Comparison of ENCODE assay signal across 10 cellular contexts in the genomic region with DNA sequence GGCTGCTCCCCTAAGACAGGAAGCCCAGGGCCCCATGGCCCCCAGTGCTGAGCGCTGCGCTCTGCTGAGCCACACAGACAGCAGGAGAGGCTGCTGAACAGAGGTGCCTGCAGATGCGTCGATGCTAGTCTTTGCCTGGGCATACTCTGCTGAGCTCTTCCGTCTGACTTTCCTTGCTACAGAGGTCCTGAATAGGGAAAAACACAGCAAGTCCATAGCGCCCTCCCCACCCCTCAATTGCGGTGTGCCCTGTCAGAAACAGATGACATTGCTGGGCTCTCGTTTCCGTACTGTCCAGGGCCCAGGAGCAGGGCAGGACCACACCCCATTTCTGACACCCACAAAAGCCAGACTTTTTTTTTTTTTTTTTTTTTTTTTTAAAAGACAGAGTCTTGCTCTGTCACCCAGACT.
DNase-seq lines count a peak whose midpoint lies in the region; ATAC-seq, FAIRE-seq and TF ChIP-seq lines count a peak whose summit lies in the region.
"Had no signal": no experiment of that assay in that cellular context is flagged by ENCODE, and none has a peak within 500 bp of the region (broad histone marks: within the 10 kb centered on the region; RNA-seq: fewer than 3 reads in every experiment).

No MANE protein-coding gene starts in this region.

- peak overlapping the region; percentile 78 to 97 (median 92) for H3K4me2 ChIP-seq in BLaER1 treated with 17β-estradiol and CSF1 and Interleukin-3, amounts not matched to agents 10 nM and 100 nM

- no peaks in the 10 kb centered on the region for H3K27me3 Mint-ChIP-seq in central memory CD8-positive, alpha-beta T cell

- TF ChIP-seq CTCF in kidney (IDR thresholded peaks at IDR 0.05; ENCODE audit: borderline replicate concordance, extremely low read depth, insufficient read depth) = no peak

- H3K36me3 ChIP-seq in BLaER1 treated with 17β-estradiol and CSF1 and Interleukin-3, amounts not matched to agents 10 nM and 100 nM = peaks cover 11 to 46% (median 23%) of the 10 kb centered on the region in 11 experiments; a peak in 19 of 22 replicates
- no peaks in the 10 kb centered on the region for H3K36me3 ChIP-seq in MG63
- peaks cover 10 to 15% of the 10 kb centered on the region in 2 donors for H3K36me3 ChIP-seq in kidney (ENCODE audit: control insufficient read depth in 1 of 2, insufficient read depth in 2 of 2, low read length in 2 of 2)

- H3K4me3 ChIP-seq in BLaER1 treated with 17β-estradiol and CSF1 and Interleukin-3, amounts not matched to agents 10 nM and 100 nM = peak overlapping the region in 8 of 10 experiments; percentile 3 to 46 (median 28); a peak in 9 of 20 replicates
- no peak overlapping the region for H3K4me3 ChIP-seq in MG63
- no peak overlapping the region for H3K4me3 ChIP-seq in kidney (ENCODE audit: low read length in 2 of 2)

- FAIRE-seq in kidney (lab: Jason Lieb, UNC) = no peak

- no peaks in the 10 kb centered on the region for H3K27me3 ChIP-seq in BLaER1 treated with 17β-estradiol and CSF1 and Interleukin-3, amounts not matched to agents 10 nM and 100 nM
- H3K27me3 ChIP-seq in MG63 = no peaks in the 10 kb centered on the region

- H3K27ac Mint-ChIP-seq in central memory CD8-positive, alpha-beta T cell (ENCODE audit: low read depth) = peak overlapping the region; percentile 84

- H3K9me3 Mint-ChIP-seq in central memory CD8-positive, alpha-beta T cell = no peaks in the 10 kb centered on the region

- H3K4me1 ChIP-seq in BLaER1 treated with 17β-estradiol and CSF1 and Interleukin-3, amounts not matched to agents 10 nM and 100 nM = peaks cover 44 to 62% (median 52%) of the 10 kb centered on the region in 10 experiments
- no peaks in the 10 kb centered on the region for H3K4me1 ChIP-seq in kidney (ENCODE audit: control insufficient read depth in 1 of 2, insufficient read depth in 1 of 2, low read depth in 1 of 2, low read length in 2 of 2)

- no peaks in the 10 kb centered on the region for H4K20me1 ChIP-seq in BLaER1 treated with 17β-estradiol and CSF1 and Interleukin-3, amounts not matched to agents 10 nM and 100 nM

- peak overlapping the region in 9 of 11 experiments; percentile 47 to 71 (median 64); a peak in 18 of 22 replicates for H3K27ac ChIP-seq in BLaER1 treated with 17β-estradiol and CSF1 and Interleukin-3, amounts not matched to agents 10 nM and 100 nM
- no peak overlapping the region for H3K27ac ChIP-seq in kidney (ENCODE audit: low read depth in 2 of 2, low read length in 2 of 2)
- H3K27ac ChIP-seq: epithelial cell of prostate had no signal

- peak overlapping the region; percentile 62 for H3K4me3 Mint-ChIP-seq in central memory CD8-positive, alpha-beta T cell

- intact Hi-C loops in kidney (cut with DNase I) = no loop called here

- H3K36me3 Mint-ChIP-seq in central memory CD8-positive, alpha-beta T cell (ENCODE audit: insufficient read depth) = peaks cover 20% of the 10 kb centered on the region

- peaks cover 40% of the 10 kb centered on the region for H3K4me1 Mint-ChIP-seq in central memory CD8-positive, alpha-beta T cell

- peak in 1 of 2 donors; percentile 47 for DNase-seq in central memory CD8-positive, alpha-beta T cell (ENCODE audit: low spot score in 2 of 2)
- no peak for DNase-seq in MG63
- no peak for DNase-seq in kidney
- DNase-seq in pons (ENCODE audit: low spot score) = no peak
- no peak for DNase-seq in activated CD4-positive, alpha-beta T cell treated with anti-CD3 and anti-CD28 coated beads for 4 hours
- DNase-seq: NCI-H2081 treated with DMSO at 0.1 percent for 48 hours had no signal

- H3K9me3 ChIP-seq in BLaER1 treated with 17β-estradiol and CSF1 and Interleukin-3, amounts not matched to agents 10 nM and 100 nM (replicated peaks in 1 of 11) = no peaks in the 10 kb centered on the region
- H3K9me3 ChIP-seq in MG63 (no peaks in the 10 kb centered on the region), kidney (ENCODE audit: control insufficient read depth in 1 of 2, low read length in 2 of 2) (no peaks in the 10 kb centered on the region)

- ATAC-seq in GM19463 (IDR thresholded peaks at IDR 0.05; ENCODE audit: unreplicated experiment) (peak; percentile 62), HG03342 (IDR thresholded peaks at IDR 0.05; ENCODE audit: unreplicated experiment) (peak; percentile 70)
- ATAC-seq in central memory CD8-positive, alpha-beta T cell (replicated peaks; ENCODE audit: extremely low read depth, poor library complexity, severe bottlenecking) = peak; percentile 97

- H3K9ac ChIP-seq in BLaER1 treated with 17β-estradiol and CSF1 and Interleukin-3, amounts not matched to agents 10 nM and 100 nM = peak overlapping the region; percentile 3 to 59 (median 46); a peak in 17 of 22 replicates
- H3K9ac ChIP-seq in kidney (ENCODE audit: low read length in 2 of 2) = no peak overlapping the region

Comparison
In these comparisons a context has a peak if more than half of its experiments do, and no peak if none do; other contexts are left out.
1. H3K27ac ChIP-seq: peak in BLaER1 treated with 17β-estradiol and CSF1 and Interleukin-3, amounts not matched to agents 10 nM and 100 nM (9 of 11); none in kidney (0 of 2).
2. H3K4me3 ChIP-seq: peak in BLaER1 treated with 17β-estradiol and CSF1 and Interleukin-3, amounts not matched to agents 10 nM and 100 nM (8 of 10); none in MG63 (single experiment) and kidney (0 of 2).
3. H3K9ac ChIP-seq: peak in BLaER1 treated with 17β-estradiol and CSF1 and Interleukin-3, amounts not matched to agents 10 nM and 100 nM (11 of 11); none in kidney (0 of 2).
4. Peak in every context shown above with its lines, with median percentiles within 50 percentile points of each other: ATAC-seq.